Comparison of ENCODE assay signal across 16 cellular contexts in the genomic region with DNA sequence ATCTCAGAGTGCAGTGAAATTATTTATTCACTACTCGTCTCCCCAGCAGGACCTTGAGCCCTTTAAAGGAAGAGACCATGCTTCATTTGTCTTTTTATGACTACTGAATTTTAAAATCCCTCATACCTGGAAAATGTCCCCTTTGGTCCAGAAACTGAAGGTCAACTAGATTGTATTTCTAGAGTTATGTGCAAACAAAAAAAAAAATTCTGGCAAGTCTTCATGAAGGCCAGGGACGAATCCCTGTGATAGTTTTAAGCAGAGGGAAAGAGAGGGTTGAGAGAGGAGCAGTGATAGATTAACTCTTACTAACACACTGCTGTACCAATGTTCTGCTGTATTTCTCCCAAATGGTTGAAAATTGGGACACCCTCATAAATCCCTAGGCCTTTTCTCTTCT.
"Had no signal": no experiment of that assay in that cellular context is flagged by ENCODE, and none has a peak within 500 bp of the region (broad histone marks: within the 10 kb centered on the region; RNA-seq: fewer than 3 reads in every experiment).

No MANE protein-coding gene starts in this region.

- H3K27me3 Mint-ChIP-seq: dendritic cell treated with granulocyte-macrophage colony-stimulating factor and Interleukin-4, amounts not matched to agents 40 ng/mL and 50 ng/mL, for 4 days; naive thymus-derived CD4-positive, alpha-beta T cell had no signal

- H3K27ac ChIP-seq: esophagus squamous epithelium, left ventricle myocardium inferior, tibial artery, upper lobe of left lung, uterus had no signal

- H3K9me3 Mint-ChIP-seq: dendritic cell treated with granulocyte-macrophage colony-stimulating factor and Interleukin-4, amounts not matched to agents 40 ng/mL and 50 ng/mL, for 4 days had no signal

- H3K27me3 ChIP-seq: esophagus squamous epithelium, gastroesophageal sphincter, tibial artery, upper lobe of left lung, uterus had no signal

- H3K4me3 ChIP-seq: esophagus squamous epithelium, gastroesophageal sphincter, left ventricle myocardium inferior, tibial artery, upper lobe of left lung, uterus had no signal

- H3K4me3 Mint-ChIP-seq: dendritic cell treated with granulocyte-macrophage colony-stimulating factor and Interleukin-4, amounts not matched to agents 40 ng/mL and 50 ng/mL, for 4 days had no signal

- H3K4me1 ChIP-seq: tibial artery, uterus had no signal

- DNase-seq: cerebellar nuclear complex; esophagus squamous epithelium; foreskin fibroblast; glutamatergic neuron; left ventricle myocardium inferior; mammary epithelial cell; naive thymus-derived CD4-positive, alpha-beta T cell; occipital lobe; small intestine; stimulated activated CD4-positive, alpha-beta T cell treated with anti-CD3 and anti-CD28 coated beads, Interleukin-12 subunit alpha, Interleukin-12 subunit beta, amount 100 ng/mL, for 4 hours; stimulated activated naive CD4-positive, alpha-beta T cell treated with Interleukin-2 at 50 U/mL for 16 hours; tibial artery; upper lobe of left lung; uterus had no signal

- H3K9me3 ChIP-seq: esophagus squamous epithelium, gastroesophageal sphincter, left ventricle myocardium inferior, tibial artery, upper lobe of left lung, uterus had no signal

- H3K36me3 ChIP-seq: esophagus squamous epithelium, gastroesophageal sphincter, left ventricle myocardium inferior, tibial artery, upper lobe of left lung, uterus had no signal

- H3K27ac Mint-ChIP-seq: dendritic cell treated with granulocyte-macrophage colony-stimulating factor and Interleukin-4, amounts not matched to agents 40 ng/mL and 50 ng/mL, for 4 days had no signal

- ATAC-seq: gastroesophageal sphincter; naive thymus-derived CD4-positive, alpha-beta T cell had no signal
